ENCODE assay signal across 8 cellular contexts in the genomic region with DNA sequence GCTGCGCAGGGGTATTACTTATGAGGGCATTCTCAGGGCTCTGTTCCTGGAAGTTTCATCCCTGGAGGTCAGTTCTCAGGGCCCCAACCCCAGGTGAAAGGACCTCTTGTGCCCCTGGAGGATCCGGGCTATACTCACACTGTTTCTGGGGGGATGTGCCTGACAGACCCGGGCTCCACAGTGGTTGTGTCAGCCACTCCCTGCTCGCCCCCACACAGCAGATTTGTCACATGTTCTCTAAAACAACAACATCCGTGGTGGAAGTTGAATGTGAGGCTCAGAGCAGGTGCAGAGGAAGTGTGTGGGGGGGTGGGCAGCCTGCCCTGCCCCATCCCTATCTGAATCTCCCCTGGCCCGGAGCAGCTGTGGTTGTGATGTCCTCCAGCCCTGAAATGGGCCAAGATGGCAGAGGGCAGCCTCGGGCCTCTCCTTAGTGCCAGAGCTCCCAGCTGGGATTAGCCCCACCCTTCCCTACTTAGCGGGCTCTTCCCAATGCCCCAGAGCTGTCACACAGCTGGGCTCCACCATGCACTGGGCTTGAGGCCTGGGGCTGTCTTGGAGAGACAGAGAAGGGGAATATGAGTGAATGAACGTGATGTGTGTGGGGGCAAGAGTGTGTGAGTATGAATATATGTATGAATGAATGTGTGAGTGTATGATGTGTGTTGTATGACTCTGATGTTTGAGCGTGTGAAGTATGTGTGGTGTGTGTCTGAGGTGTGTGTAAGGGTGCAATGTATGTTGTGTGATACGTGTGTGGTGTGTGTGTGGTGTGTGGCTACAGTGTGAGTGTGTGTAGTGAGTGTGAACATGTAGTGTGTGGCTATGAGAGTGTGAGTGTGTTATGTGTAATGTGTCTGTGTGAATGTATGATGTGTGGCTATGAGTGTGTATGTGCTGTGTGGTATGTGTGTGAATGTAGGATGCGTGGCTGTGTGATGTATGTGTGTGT. TPM values are rescaled to one million over a fixed set of nuclear protein-coding genes. Genes with fewer than 3 reads are reported as not detected.
A peak's percentile ranks its signal among the peaks of the same experiment; 100 is the strongest.
DNase-seq lines count a peak whose midpoint lies in the region; ATAC-seq and TF ChIP-seq lines count a peak whose summit lies in the region.

No MANE protein-coding gene starts in this region.

- H3K4me3 ChIP-seq in OCI-LY7 (ENCODE audit: low read depth, low read length, poor library complexity, severe bottlenecking): peak overlapping the region; percentile 40

- H3K79me2 ChIP-seq in OCI-LY7 (ENCODE audit: insufficient read depth, low read depth, low read length): no peaks in the 10 kb centered on the region

- H3K36me3 Mint-ChIP-seq in activated naive CD8-positive, alpha-beta T cell treated with anti-CD3 and anti-CD28 coated beads for 36 hours: peaks cover 11% of the 10 kb centered on the region

- peak overlapping the region; percentile 71 for H3K4me2 ChIP-seq in OCI-LY7 (ENCODE audit: low read length)

- peak overlapping the region; percentile 60 for H3K27ac ChIP-seq in OCI-LY7 (ENCODE audit: low read depth, low read length, poor library complexity, severe bottlenecking)

- no peak for TF ChIP-seq CTCF in OCI-LY7 (conservative IDR thresholded peaks at IDR 0.05; ENCODE audit: low read length)

- peak; percentile 94 for DNase-seq in OCI-LY7 (ENCODE audit: low spot score)
- peak; percentile 75 for DNase-seq in activated naive CD8-positive, alpha-beta T cell treated with anti-CD3 and anti-CD28 coated beads for 36 hours
- DNase-seq in stimulated activated CD4-positive, alpha-beta T cell treated with anti-CD3 and anti-CD28 coated beads, TNF-alpha, amount 100 ng/mL, for 24 hours (ENCODE audit: low read depth in 3 of 3): peak; percentile 51 to 59 (median 53)
- DNase-seq in NCI-H345 treated with DMSO at 0.1 percent for 48 hours (lab: John Stamatoyannopoulos, UW; ENCODE audit: unreplicated experiment): no peak
- no peak for DNase-seq in DMS 273 treated with DMSO at 0.1 percent for 48 hours (lab: John Stamatoyannopoulos, UW)
- no peak for DNase-seq in HT-29 (ENCODE audit: low spot score)

- peaks cover 47% of the 10 kb centered on the region for H3K4me1 ChIP-seq in OCI-LY7 (ENCODE audit: insufficient read depth, low read length, poor library complexity, severe bottlenecking)

- intact Hi-C loops in OCI-LY7 (cut with micrococcal nuclease; ENCODE audit: unreplicated experiment): loop anchor here (10.0 kb wide), 1 partner anchor 868 kb away; a partner anchor contains a TSS

- H3K4me3 Mint-ChIP-seq in activated naive CD8-positive, alpha-beta T cell treated with anti-CD3 and anti-CD28 coated beads for 36 hours: no peak overlapping the region

- H3K27ac Mint-ChIP-seq in activated naive CD8-positive, alpha-beta T cell treated with anti-CD3 and anti-CD28 coated beads for 36 hours: no peak overlapping the region

- H3K9me2 ChIP-seq in OCI-LY7 (ENCODE audit: insufficient read depth, low read length): no peaks in the 10 kb centered on the region

- H3K36me3 ChIP-seq in OCI-LY7 (ENCODE audit: insufficient read depth, low read length): no peaks in the 10 kb centered on the region

- CTCF ChIA-PET in OCI-LY7 (lab: Charles Lee; ENCODE audit: unreplicated experiment): no interaction called here

- POLR2A ChIA-PET in OCI-LY7 (lab: Charles Lee): interaction anchor here (1.0 to 3.1 kb wide), 4 partner anchors 8 to 868 kb away, joined by 3 to 23 read pairs (median 5); no protein-coding TSS in a partner anchor

- no peaks in the 10 kb centered on the region for H3K27me3 Mint-ChIP-seq in activated naive CD8-positive, alpha-beta T cell treated with anti-CD3 and anti-CD28 coated beads for 36 hours

- peaks cover 32% of the 10 kb centered on the region for H3K4me1 Mint-ChIP-seq in activated naive CD8-positive, alpha-beta T cell treated with anti-CD3 and anti-CD28 coated beads for 36 hours

- no peaks in the 10 kb centered on the region for H3K9me3 ChIP-seq in OCI-LY7 (ENCODE audit: low read length)

- H4K20me1 ChIP-seq in OCI-LY7 (ENCODE audit: insufficient read depth, low read length): no peaks in the 10 kb centered on the region

- H3K9me3 Mint-ChIP-seq in activated naive CD8-positive, alpha-beta T cell treated with anti-CD3 and anti-CD28 coated beads for 36 hours: no peaks in the 10 kb centered on the region

- TSS peak; percentile 95 for BruUV-seq in OCI-LY7 (replicated peaks; lab: Mats Ljungman, UMichigan)

- H2AFZ ChIP-seq in OCI-LY7 (ENCODE audit: low read length): peak overlapping the region; percentile 39

- ATAC-seq in GM18498 (IDR thresholded peaks at IDR 0.05; ENCODE audit: unreplicated experiment): peak; percentile 56
- peak; percentile 49 for ATAC-seq in HG02571 (IDR thresholded peaks at IDR 0.05; ENCODE audit: unreplicated experiment)

RNA-seq across cellular contexts. Expression of a gene that starts 1.5 kb away (rescaled TPM):
- 3.2 and 5.2 TPM in 2 replicates for total RNA-seq in OCI-LY7 (2014; rRNA removed; shearing (Covaris generic))
- total RNA-seq in OCI-LY7 (2022): 9.2 and 10.6 TPM in 2 replicates
- 10 to 100 TPM; 42.9 to 45.5 TPM for total RNA-seq in activated naive CD8-positive, alpha-beta T cell treated with anti-CD3 and anti-CD28 coated beads for 36 hours
- 0.08 and 3.2 TPM in 2 replicates for total RNA-seq in HT-29 (2014; rRNA removed; shearing (Covaris generic))

RNA-seq across cellular contexts. Expression of a gene that starts 23.0 kb away (rescaled TPM):
- 0.03 TPM in 1 of 2 replicates, not detected in the other for total RNA-seq in OCI-LY7 (2014; rRNA removed; shearing (Covaris generic))
- total RNA-seq in OCI-LY7 (2022): 0.17 TPM in 1 of 2 replicates, not detected in the other
- total RNA-seq in activated naive CD8-positive, alpha-beta T cell treated with anti-CD3 and anti-CD28 coated beads for 36 hours: under 1 TPM; 0.08 to 0.10 TPM
- 1.4 and 1.5 TPM in 2 replicates for total RNA-seq in HT-29 (2014; rRNA removed; shearing (Covaris generic))

RNA-seq across cellular contexts. Expression of a gene that starts 26.0 kb away (rescaled TPM):
- not detected in 2 replicates for total RNA-seq in OCI-LY7 (2014; rRNA removed; shearing (Covaris generic))
- total RNA-seq in OCI-LY7 (2022): not detected in 2 replicates
- under 1 TPM; 0.54 to 0.72 TPM for total RNA-seq in activated naive CD8-positive, alpha-beta T cell treated with anti-CD3 and anti-CD28 coated beads for 36 hours
- not detected in 2 replicates for total RNA-seq in HT-29 (2014; rRNA removed; shearing (Covaris generic))

RNA-seq across cellular contexts. Expression of a gene that starts 47.0 kb away (rescaled TPM):
- not detected in 2 replicates for total RNA-seq in OCI-LY7 (2014; rRNA removed; shearing (Covaris generic))
- total RNA-seq in OCI-LY7 (2022): not detected in 2 replicates
- total RNA-seq in activated naive CD8-positive, alpha-beta T cell treated with anti-CD3 and anti-CD28 coated beads for 36 hours: not detected
- total RNA-seq in HT-29 (2014; rRNA removed; shearing (Covaris generic)): 0.03 and 0.18 TPM in 2 replicates

RNA-seq across cellular contexts. Expression of a gene that starts 57.9 kb away (rescaled TPM):
- total RNA-seq in OCI-LY7 (2014; rRNA removed; shearing (Covaris generic)): not detected in 2 replicates
- not detected in 2 replicates for total RNA-seq in OCI-LY7 (2022)
- total RNA-seq in activated naive CD8-positive, alpha-beta T cell treated with anti-CD3 and anti-CD28 coated beads for 36 hours: not detected
- total RNA-seq in HT-29 (2014; rRNA removed; shearing (Covaris generic)): not detected in 2 replicates

Comparison
In these comparisons a context has a peak if more than half of its experiments do, and no peak if none do; other contexts are left out.
1. DNase-seq: peak in OCI-LY7 (single experiment), activated naive CD8-positive, alpha-beta T cell treated with anti-CD3 and anti-CD28 coated beads for 36 hours (single experiment) and stimulated activated CD4-positive, alpha-beta T cell treated with anti-CD3 and anti-CD28 coated beads, TNF-alpha, amount 100 ng/mL, for 24 hours (3 of 3); none in NCI-H345 treated with DMSO at 0.1 percent for 48 hours (single experiment), DMS 273 treated with DMSO at 0.1 percent for 48 hours (single experiment) and HT-29 (single experiment).